ENCODE assay signal across 1 cellular context in genomic region chr12:124771462-124772361, GRCh38.
TF ChIP-seq lines count a peak whose summit lies in the region.

No MANE protein-coding gene starts in this region.

TF ChIP-seq in A549, 52 proteins besides CTCF, POLR2A, EP300 and RAD21 (continued from another document):
- TF ChIP-seq CHD4 (IDR thresholded peaks at IDR 0.05; ENCODE audit: borderline replicate concordance) = no peak
- no peak for TF ChIP-seq ZNF302 (CRISPR knock-in tag; IDR thresholded peaks at IDR 0.05)
- peak; percentile 90 for TF ChIP-seq SMC3 (IDR thresholded peaks at IDR 0.05)
- TF ChIP-seq TFCP2L1 (CRISPR knock-in tag; IDR thresholded peaks at IDR 0.05) = no peak
